In the genomic region with DNA sequence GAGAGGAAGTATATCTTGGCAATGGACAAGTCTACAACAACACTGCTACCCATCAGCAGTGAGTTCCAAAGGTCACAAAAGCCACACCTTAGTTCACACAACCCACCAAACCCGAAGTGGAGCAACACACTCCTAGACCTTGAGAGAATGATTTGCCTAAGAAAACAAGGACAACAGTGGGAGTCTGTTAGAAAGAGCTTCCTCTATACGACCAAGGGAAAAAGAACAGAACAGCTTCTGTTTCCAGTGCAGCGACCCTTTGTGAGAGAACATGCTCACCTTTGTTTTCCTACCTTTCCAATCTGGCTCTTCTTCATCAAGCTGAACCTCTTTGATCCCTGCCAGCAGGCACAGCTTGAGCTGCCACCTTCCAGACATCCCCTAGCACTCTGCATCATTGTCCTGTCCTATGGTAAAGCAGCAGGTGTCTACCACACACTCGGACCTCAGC, we compare ENCODE assay signal across 3 cellular contexts.
TF ChIP-seq lines count a peak whose summit lies in the region.

No MANE protein-coding gene starts in this region.

TF ChIP-seq in SK-N-SH, 30 proteins besides CTCF, POLR2A, EP300 and RAD21:
- no peak for TF ChIP-seq FOSL2 (IDR thresholded peaks at IDR 0.05; ENCODE audit: borderline replicate concordance, low read depth)
- TF ChIP-seq ELF1 (IDR thresholded peaks at IDR 0.05), result no peak
- TF ChIP-seq USF1 (IDR thresholded peaks at IDR 0.05; ENCODE audit: borderline replicate concordance, low read depth), result no peak
- no peak for TF ChIP-seq RXRA (IDR thresholded peaks at IDR 0.05; ENCODE audit: borderline replicate concordance, low read depth)
- TF ChIP-seq RCOR1 (IDR thresholded peaks at IDR 0.05; ENCODE audit: low read length), result no peak
- TF ChIP-seq, protein P1, sequence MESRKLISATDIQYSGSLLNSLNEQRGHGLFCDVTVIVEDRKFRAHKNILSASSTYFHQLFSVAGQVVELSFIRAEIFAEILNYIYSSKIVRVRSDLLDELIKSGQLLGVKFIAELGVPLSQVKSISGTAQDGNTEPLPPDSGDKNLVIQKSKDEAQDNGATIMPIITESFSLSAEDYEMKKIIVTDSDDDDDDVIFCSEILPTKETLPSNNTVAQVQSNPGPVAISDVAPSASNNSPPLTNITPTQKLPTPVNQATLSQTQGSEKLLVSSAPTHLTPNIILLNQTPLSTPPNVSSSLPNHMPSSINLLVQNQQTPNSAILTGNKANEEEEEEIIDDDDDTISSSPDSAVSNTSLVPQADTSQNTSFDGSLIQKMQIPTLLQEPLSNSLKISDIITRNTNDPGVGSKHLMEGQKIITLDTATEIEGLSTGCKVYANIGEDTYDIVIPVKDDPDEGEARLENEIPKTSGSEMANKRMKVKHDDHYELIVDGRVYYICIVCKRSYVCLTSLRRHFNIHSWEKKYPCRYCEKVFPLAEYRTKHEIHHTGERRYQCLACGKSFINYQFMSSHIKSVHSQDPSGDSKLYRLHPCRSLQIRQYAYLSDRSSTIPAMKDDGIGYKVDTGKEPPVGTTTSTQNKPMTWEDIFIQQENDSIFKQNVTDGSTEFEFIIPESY (IDR thresholded peaks at IDR 0.05; ENCODE audit: borderline replicate concordance, low read depth), result no peak
- no peak for TF ChIP-seq TCF12 (IDR thresholded peaks at IDR 0.05)
- no peak for TF ChIP-seq REST (IDR thresholded peaks at IDR 0.05; ENCODE audit: low read depth, low read length)

TF ChIP-seq in SK-N-SH treated with all-trans-retinoic acid at 6 μM for 48 hours, 23 proteins besides CTCF, POLR2A, EP300 and RAD21:
- TF ChIP-seq ZC3H10 (CRISPR knock-in tag; IDR thresholded peaks at IDR 0.05) (no peak), TCF4 (CRISPR knock-in tag; IDR thresholded peaks at IDR 0.05; ENCODE audit: borderline replicate concordance) (no peak), ZNF70 (CRISPR knock-in tag; IDR thresholded peaks at IDR 0.05) (no peak)

TF ChIP-seq in HepG2, 621 proteins besides CTCF, POLR2A, EP300 and RAD21 (continues in another document):
- TF ChIP-seq KDM5B (CRISPR knock-in tag; IDR thresholded peaks at IDR 0.05; ENCODE audit: borderline replicate concordance), result no peak
- TF ChIP-seq YY1 (IDR thresholded peaks at IDR 0.05; ENCODE audit: insufficient read depth, insufficient replicate concordance, low read depth, low read length), result no peak
- 0 out of 2 replicates have a peak, but pooled peaks have one; percentile 28 for TF ChIP-seq FOXP1 (IDR thresholded peaks at IDR 0.05)
- TF ChIP-seq FOXP1 (CRISPR knock-in tag; IDR thresholded peaks at IDR 0.05), result peak; percentile 82
- TF ChIP-seq, protein P2, sequence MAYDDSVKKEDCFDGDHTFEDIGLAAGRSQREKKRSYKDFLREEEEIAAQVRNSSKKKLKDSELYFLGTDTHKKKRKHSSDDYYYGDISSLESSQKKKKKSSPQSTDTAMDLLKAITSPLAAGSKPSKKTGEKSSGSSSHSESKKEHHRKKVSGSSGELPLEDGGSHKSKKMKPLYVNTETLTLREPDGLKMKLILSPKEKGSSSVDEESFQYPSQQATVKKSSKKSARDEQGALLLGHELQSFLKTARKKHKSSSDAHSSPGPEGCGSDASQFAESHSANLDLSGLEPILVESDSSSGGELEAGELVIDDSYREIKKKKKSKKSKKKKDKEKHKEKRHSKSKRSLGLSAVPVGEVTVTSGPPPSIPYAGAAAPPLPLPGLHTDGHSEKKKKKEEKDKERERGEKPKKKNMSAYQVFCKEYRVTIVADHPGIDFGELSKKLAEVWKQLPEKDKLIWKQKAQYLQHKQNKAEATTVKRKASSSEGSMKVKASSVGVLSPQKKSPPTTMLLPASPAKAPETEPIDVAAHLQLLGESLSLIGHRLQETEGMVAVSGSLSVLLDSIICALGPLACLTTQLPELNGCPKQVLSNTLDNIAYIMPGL (CRISPR knock-in tag; IDR thresholded peaks at IDR 0.05; ENCODE audit: borderline replicate concordance in 1 of 2, low read depth in 1 of 2), result 0 out of 4 replicates have a peak, but pooled peaks of 1 of the 2 experiments have one; percentile 31
- peak; percentile 79; the same call in 1 of the 2 replicates for TF ChIP-seq ZNF503 (CRISPR knock-in tag; IDR thresholded peaks at IDR 0.05)
- 0 out of 2 replicates have a peak, but pooled peaks have one; percentile 9 for TF ChIP-seq STAG1 (CRISPR knock-in tag; IDR thresholded peaks at IDR 0.05)
- TF ChIP-seq, protein P3, sequence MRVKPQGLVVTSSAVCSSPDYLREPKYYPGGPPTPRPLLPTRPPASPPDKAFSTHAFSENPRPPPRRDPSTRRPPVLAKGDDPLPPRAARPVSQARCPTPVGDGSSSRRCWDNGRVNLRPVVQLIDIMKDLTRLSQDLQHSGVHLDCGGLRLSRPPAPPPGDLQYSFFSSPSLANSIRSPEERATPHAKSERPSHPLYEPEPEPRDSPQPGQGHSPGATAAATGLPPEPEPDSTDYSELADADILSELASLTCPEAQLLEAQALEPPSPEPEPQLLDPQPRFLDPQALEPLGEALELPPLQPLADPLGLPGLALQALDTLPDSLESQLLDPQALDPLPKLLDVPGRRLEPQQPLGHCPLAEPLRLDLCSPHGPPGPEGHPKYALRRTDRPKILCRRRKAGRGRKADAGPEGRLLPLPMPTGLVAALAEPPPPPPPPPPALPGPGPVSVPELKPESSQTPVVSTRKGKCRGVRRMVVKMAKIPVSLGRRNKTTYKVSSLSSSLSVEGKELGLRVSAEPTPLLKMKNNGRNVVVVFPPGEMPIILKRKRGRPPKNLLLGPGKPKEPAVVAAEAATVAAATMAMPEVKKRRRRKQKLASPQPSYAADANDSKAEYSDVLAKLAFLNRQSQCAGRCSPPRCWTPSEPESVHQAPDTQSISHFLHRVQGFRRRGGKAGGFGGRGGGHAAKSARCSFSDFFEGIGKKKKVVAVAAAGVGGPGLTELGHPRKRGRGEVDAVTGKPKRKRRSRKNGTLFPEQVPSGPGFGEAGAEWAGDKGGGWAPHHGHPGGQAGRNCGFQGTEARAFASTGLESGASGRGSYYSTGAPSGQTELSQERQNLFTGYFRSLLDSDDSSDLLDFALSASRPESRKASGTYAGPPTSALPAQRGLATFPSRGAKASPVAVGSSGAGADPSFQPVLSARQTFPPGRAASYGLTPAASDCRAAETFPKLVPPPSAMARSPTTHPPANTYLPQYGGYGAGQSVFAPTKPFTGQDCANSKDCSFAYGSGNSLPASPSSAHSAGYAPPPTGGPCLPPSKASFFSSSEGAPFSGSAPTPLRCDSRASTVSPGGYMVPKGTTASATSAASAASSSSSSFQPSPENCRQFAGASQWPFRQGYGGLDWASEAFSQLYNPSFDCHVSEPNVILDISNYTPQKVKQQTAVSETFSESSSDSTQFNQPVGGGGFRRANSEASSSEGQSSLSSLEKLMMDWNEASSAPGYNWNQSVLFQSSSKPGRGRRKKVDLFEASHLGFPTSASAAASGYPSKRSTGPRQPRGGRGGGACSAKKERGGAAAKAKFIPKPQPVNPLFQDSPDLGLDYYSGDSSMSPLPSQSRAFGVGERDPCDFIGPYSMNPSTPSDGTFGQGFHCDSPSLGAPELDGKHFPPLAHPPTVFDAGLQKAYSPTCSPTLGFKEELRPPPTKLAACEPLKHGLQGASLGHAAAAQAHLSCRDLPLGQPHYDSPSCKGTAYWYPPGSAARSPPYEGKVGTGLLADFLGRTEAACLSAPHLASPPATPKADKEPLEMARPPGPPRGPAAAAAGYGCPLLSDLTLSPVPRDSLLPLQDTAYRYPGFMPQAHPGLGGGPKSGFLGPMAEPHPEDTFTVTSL (CRISPR knock-in tag; IDR thresholded peaks at IDR 0.05; ENCODE audit: borderline replicate concordance), result peak; percentile 78
- TF ChIP-seq SYNCRIP (IDR thresholded peaks at IDR 0.05; ENCODE audit: insufficient read depth, low read depth, low read length), result no peak
- TF ChIP-seq ZBTB20 (CRISPR knock-in tag; IDR thresholded peaks at IDR 0.05; ENCODE audit: borderline replicate concordance, low read depth), result 0 out of 2 replicates have a peak, but pooled peaks have one; percentile 16
- TF ChIP-seq ZMYM3 (CRISPR knock-in tag; IDR thresholded peaks at IDR 0.05), result 0 out of 2 replicates have a peak, but pooled peaks have one; percentile 15
- peak; percentile 92 for TF ChIP-seq ZNF292 (CRISPR knock-in tag; IDR thresholded peaks at IDR 0.05; ENCODE audit: borderline replicate concordance, low read depth)
- peak; percentile 29; the same call in 1 of the 2 replicates for TF ChIP-seq ZNF580 (CRISPR knock-in tag; IDR thresholded peaks at IDR 0.05; ENCODE audit: borderline replicate concordance, low read depth)
- no peak for TF ChIP-seq AHR (CRISPR knock-in tag; IDR thresholded peaks at IDR 0.05)
- TF ChIP-seq TBX2 (CRISPR knock-in tag; IDR thresholded peaks at IDR 0.05; ENCODE audit: borderline replicate concordance), result peak; percentile 94
- TF ChIP-seq IKZF5 (CRISPR knock-in tag; IDR thresholded peaks at IDR 0.05), result peak; percentile 53; the same call in 1 of the 2 replicates
- TF ChIP-seq SSRP1 (CRISPR knock-in tag; IDR thresholded peaks at IDR 0.05), result no peak
- TF ChIP-seq ZSCAN25 (CRISPR knock-in tag; IDR thresholded peaks at IDR 0.05), result no peak
- TF ChIP-seq NCOR1 (IDR thresholded peaks at IDR 0.05; ENCODE audit: borderline replicate concordance, low read length), result peak; percentile 93
- TF ChIP-seq ZMYM4 (CRISPR knock-in tag; IDR thresholded peaks at IDR 0.05), result peak; percentile 86
- 0 out of 2 replicates have a peak, but pooled peaks have one; percentile 27 for TF ChIP-seq KMT2A (CRISPR knock-in tag; IDR thresholded peaks at IDR 0.05)
- TF ChIP-seq CREB1 (IDR thresholded peaks at IDR 0.05), result no peak
- peak; percentile 72 for TF ChIP-seq CREB1 (CRISPR knock-in tag; IDR thresholded peaks at IDR 0.05)
- TF ChIP-seq HMG20B (CRISPR knock-in tag; conservative IDR thresholded peaks at IDR 0.05), result 0 out of 2 replicates have a peak, but pooled peaks have one; percentile 59
- TF ChIP-seq HDAC1 (CRISPR knock-in tag; IDR thresholded peaks at IDR 0.05), result peak; percentile 66
- TF ChIP-seq ZSCAN29 (CRISPR knock-in tag; conservative IDR thresholded peaks at IDR 0.05), result 0 out of 2 replicates have a peak, but pooled peaks have one; percentile 59
- peak; percentile 95 for TF ChIP-seq NCOA2 (CRISPR knock-in tag; IDR thresholded peaks at IDR 0.05)
- peak; percentile 64; the same call in 1 of the 2 replicates for TF ChIP-seq YEATS2 (CRISPR knock-in tag; IDR thresholded peaks at IDR 0.05; ENCODE audit: borderline replicate concordance)
- peak; percentile 44; the same call in 1 of the 2 replicates for TF ChIP-seq SKIL (CRISPR knock-in tag; IDR thresholded peaks at IDR 0.05; ENCODE audit: borderline replicate concordance)
- TF ChIP-seq TGIF2 (CRISPR knock-in tag; IDR thresholded peaks at IDR 0.05), result peak; percentile 59; the same call in 1 of the 2 replicates
- TF ChIP-seq MAZ (IDR thresholded peaks at IDR 0.05; ENCODE audit: borderline replicate concordance, low read depth, low read length), result no peak
- TF ChIP-seq MAZ (CRISPR knock-in tag; IDR thresholded peaks at IDR 0.05; ENCODE audit: low read depth), result no peak
- 0 out of 2 replicates have a peak, but pooled peaks have one; percentile 31 for TF ChIP-seq ZNF337 (CRISPR knock-in tag; IDR thresholded peaks at IDR 0.05; ENCODE audit: borderline replicate concordance, low read depth)
- TF ChIP-seq ZNF792 (CRISPR knock-in tag; IDR thresholded peaks at IDR 0.05), result peak; percentile 77; the same call in 1 of the 2 replicates
- TF ChIP-seq RXRB (CRISPR knock-in tag; IDR thresholded peaks at IDR 0.05; ENCODE audit: borderline replicate concordance), result peak; percentile 83
- peak; percentile 96 for TF ChIP-seq HNF4G (IDR thresholded peaks at IDR 0.05; ENCODE audit: borderline replicate concordance, low read depth, low read length)
- peak; percentile 68; the same call in 1 of the 2 replicates for TF ChIP-seq HNF4G (CRISPR knock-in tag; IDR thresholded peaks at IDR 0.05; ENCODE audit: borderline replicate concordance, low read depth)
- peak; percentile 94 for TF ChIP-seq TFAP4 (IDR thresholded peaks at IDR 0.05; ENCODE audit: borderline replicate concordance, low read depth)
- no peak for TF ChIP-seq ZNF891 (CRISPR knock-in tag; IDR thresholded peaks at IDR 0.05)
